Comparison of ENCODE assay signal across 8 cellular contexts in the genomic region with DNA sequence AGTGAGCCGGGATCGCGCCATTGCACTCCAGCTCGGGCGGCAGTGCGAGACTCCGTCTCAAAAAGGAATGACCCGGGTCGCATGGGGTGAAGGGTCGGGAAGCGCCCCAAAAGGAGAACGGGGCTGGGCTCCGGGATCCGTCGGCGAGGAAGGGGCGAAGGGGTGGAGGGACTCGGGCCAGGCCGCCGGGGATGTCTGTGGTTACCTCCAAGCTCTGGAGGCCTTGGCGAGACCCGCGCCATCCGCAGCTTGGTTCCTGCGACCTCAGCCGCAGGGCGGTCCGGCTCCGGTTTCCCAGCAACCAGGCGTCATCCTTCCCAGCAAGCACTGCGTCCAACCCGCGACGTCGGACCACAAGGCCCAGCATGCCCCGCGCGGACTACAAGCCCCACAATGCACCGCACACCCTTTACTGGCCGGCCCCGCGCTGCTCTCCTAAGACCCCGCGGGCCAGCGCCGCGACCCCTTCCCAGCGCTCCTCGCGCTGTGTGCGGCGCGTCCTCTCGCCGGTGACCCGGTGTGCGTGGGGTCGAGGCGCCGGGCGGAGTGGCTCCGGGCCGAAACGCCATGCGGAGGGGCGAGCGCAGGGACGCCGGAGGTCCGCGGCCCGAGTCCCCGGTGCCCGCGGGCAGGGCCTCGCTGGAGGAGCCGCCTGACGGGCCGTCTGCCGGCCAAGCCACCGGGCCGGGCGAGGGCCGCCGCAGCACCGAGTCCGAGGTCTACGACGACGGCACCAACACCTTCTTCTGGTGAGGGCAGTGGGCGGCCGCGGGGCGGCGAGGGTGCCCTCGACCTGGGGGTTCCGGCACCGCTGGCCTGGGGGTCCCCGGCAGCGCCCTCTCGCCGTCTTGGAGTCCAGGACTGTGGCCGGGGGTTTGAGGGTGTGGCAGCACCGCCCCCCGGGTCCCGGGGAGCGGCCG. TPM values are rescaled to one million over a fixed set of nuclear protein-coding genes. Genes with fewer than 3 reads are reported as not detected.
A peak's percentile ranks its signal among the peaks of the same experiment; 100 is the strongest.
DNase-seq lines count a peak whose midpoint lies in the region; ATAC-seq, FAIRE-seq and TF ChIP-seq lines count a peak whose summit lies in the region.

A gene (plus strand): TSS at position 391 of the 920 bp plus-strand sequence. CDS start 177 bp downstream, at position 568.

- peaks cover 20% of the 10 kb centered on the region for H3K36me3 Mint-ChIP-seq in endodermal cell (ENCODE audit: low read depth)

- H3K27ac ChIP-seq in endodermal cell (ENCODE audit: low read depth, low read length) (peak within 1 kb of the TSS; percentile 88), mesodermal cell (ENCODE audit: low read depth, low read length, severe bottlenecking) (peak within 1 kb of the TSS; percentile 81)

- H3K4me3 ChIP-seq in endodermal cell (ENCODE audit: low read length) (peak within 1 kb of the TSS; percentile 85), mesodermal cell (ENCODE audit: extremely low read depth, insufficient read depth, low read length, poor library complexity, severe bottlenecking) (peak within 1 kb of the TSS; percentile 82)

- H3K9me3 ChIP-seq in endodermal cell (ENCODE audit: control insufficient read depth, low read length) (no peaks in the 10 kb centered on the region), mesodermal cell (ENCODE audit: control insufficient read depth, low read length) (no peaks in the 10 kb centered on the region)

- peak; percentile 92 for DNase-seq in COLO829 (ENCODE audit: low spot score)
- DNase-seq in HTR-8/SVneo (ENCODE audit: insufficient read length, low spot score), result peak; percentile 93
- peak; percentile 94 for DNase-seq in NOMO-1 treated with dmso at 0.1 percent for 144 hours (lab: John Stamatoyannopoulos, UW; ENCODE audit: unreplicated experiment)
- DNase-seq in activated CD8-positive, alpha-beta memory T cell treated with anti-CD3 and anti-CD28 coated beads for 48 hours (ENCODE audit: low read depth in 2 of 3, low spot score in 2 of 3), result peak; percentile 74 to 85 (median 83)
- peak; percentile 99 for DNase-seq in endodermal cell
- peak; percentile 89 to 92 for DNase-seq in stimulated activated CD8-positive, alpha-beta memory T cell treated with anti-CD3 and anti-CD28 coated beads, Interleukin-15, amount 100 ng/mL, for 4 hours (ENCODE audit: low read depth in 2 of 2)

- H3K4me1 Mint-ChIP-seq in endodermal cell, result peaks cover 12% of the 10 kb centered on the region

- WGBS in endodermal cell (ENCODE audit: insufficient coverage in 1 of 2, insufficient read length in 1 of 2), 2 experiments, result 2 to 5% methylated on average over 40 to 108 of the region's 108 CpGs
- 1 to 4% methylated on average over 86 to 88 of the region's 108 CpGs for WGBS in mesodermal cell (ENCODE audit: insufficient coverage in 2 of 2), 2 experiments

- peaks cover 18% of the 10 kb centered on the region for H3K36me3 ChIP-seq in endodermal cell (ENCODE audit: control insufficient read depth, insufficient read depth, low read length)
- H3K36me3 ChIP-seq in mesodermal cell (ENCODE audit: control insufficient read depth, insufficient read depth, low read length), result peaks cover 37% of the 10 kb centered on the region

- no peaks in the 10 kb centered on the region for H3K27me3 Mint-ChIP-seq in endodermal cell (ENCODE audit: insufficient read depth)

- peaks cover 4% of the 10 kb centered on the region for H3K4me1 ChIP-seq in endodermal cell (ENCODE audit: control insufficient read depth, insufficient read depth, low read length)
- H3K4me1 ChIP-seq in mesodermal cell (ENCODE audit: control insufficient read depth, insufficient read depth, low read length, poor library complexity, severe bottlenecking), result peaks cover 24% of the 10 kb centered on the region

- no peaks in the 10 kb centered on the region for H3K9me3 Mint-ChIP-seq in endodermal cell

- TF ChIP-seq CTCF in endodermal cell (conservative IDR thresholded peaks at IDR 0.05), result no peak

- H3K27me3 ChIP-seq in endodermal cell (ENCODE audit: control insufficient read depth, insufficient read depth, low read length, poor library complexity, severe bottlenecking), result no peaks in the 10 kb centered on the region

- H3K9ac ChIP-seq in endodermal cell (ENCODE audit: extremely low read depth, low read length, poor library complexity, severe bottlenecking), result peak within 1 kb of the TSS; percentile 77

- peak; percentile 64 for ATAC-seq in GM21367 (IDR thresholded peaks at IDR 0.05; ENCODE audit: unreplicated experiment)

- FAIRE-seq in HTR-8/SVneo (lab: Jason Lieb, UNC), result peak; percentile 99

- H3K27ac Mint-ChIP-seq in endodermal cell, result peak within 1 kb of the TSS; percentile 96

- peak within 1 kb of the TSS; percentile 75 for H3K4me3 Mint-ChIP-seq in endodermal cell

RNA-seq across cellular contexts. Expression of the gene that starts here (rescaled TPM):
- 10 to 100 TPM; 55.2 to 56.1 TPM for total RNA-seq in endodermal cell
- 37.5 TPM for polyA plus RNA-seq in endodermal cell (2013, experiment 1 of 2)
- 32.8 TPM for polyA plus RNA-seq in endodermal cell (2013, experiment 2 of 2)
- 38.1 TPM for polyA plus RNA-seq in mesodermal cell (2013, experiment 1 of 2)
- polyA plus RNA-seq in mesodermal cell (2013, experiment 2 of 2), result 36.5 TPM

Comparison
In these comparisons a context has a peak if more than half of its experiments do, and no peak if none do; other contexts are left out.
1. Peak in every context shown above with its lines: DNase-seq, ATAC-seq, H3K4me3 ChIP-seq and H3K27ac ChIP-seq.